ENCODE assay signal across 18 cellular contexts in the genomic region with DNA sequence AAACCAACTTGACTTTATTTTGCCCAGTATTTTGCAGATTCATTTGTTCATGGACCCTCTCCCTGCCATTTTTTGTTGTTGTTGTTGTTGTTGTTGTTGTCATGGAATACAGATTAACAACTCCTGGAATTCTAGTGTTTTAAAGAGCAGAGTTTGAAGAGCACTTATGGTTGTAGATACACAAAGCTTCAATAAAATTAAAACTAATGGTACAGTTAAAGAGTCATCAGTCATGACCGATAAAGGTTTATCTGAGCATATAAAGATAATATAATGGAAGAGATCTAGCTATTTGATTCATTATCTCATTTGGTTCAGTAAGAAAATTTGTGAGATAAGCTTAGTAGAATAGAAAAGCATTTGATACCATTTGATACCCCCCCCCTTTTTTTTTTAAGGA. TPM values are rescaled to one million over a fixed set of nuclear protein-coding genes. Genes with fewer than 3 reads are reported as not detected.
DNase-seq lines count a peak whose midpoint lies in the region; ATAC-seq and TF ChIP-seq lines count a peak whose summit lies in the region.
"Had no signal": no experiment of that assay in that cellular context is flagged by ENCODE, and none has a peak within 500 bp of the region (broad histone marks: within the 10 kb centered on the region; RNA-seq: fewer than 3 reads in every experiment).

No MANE protein-coding gene starts in this region.

- H3K27me3 ChIP-seq in Karpas-422 (ENCODE audit: low read length) (no peaks in the 10 kb centered on the region), upper lobe of right lung (no peaks in the 10 kb centered on the region)
- H3K27me3 ChIP-seq: breast epithelium, heart left ventricle, right atrium auricular region, testis had no signal

- H2AFZ ChIP-seq in Karpas-422 (ENCODE audit: low read length), result no peak overlapping the region

- H3K4me1 Mint-ChIP-seq in activated naive CD4-positive, alpha-beta T cell treated with anti-CD3 and anti-CD28 coated beads, Interleukin-2, amount 10 ng/mL, durations not matched to agents 7 days and 5 days, result peaks cover 82% of the 10 kb centered on the region
- H3K4me1 Mint-ChIP-seq in central memory CD8-positive, alpha-beta T cell, result peaks cover 87% of the 10 kb centered on the region

- H3K36me3 ChIP-seq in Karpas-422 (ENCODE audit: insufficient read depth, low read length) (no peaks in the 10 kb centered on the region), upper lobe of right lung (no peaks in the 10 kb centered on the region)
- H3K36me3 ChIP-seq: breast epithelium, heart left ventricle, right atrium auricular region had no signal

- H3K9me3 Mint-ChIP-seq in activated naive CD4-positive, alpha-beta T cell treated with anti-CD3 and anti-CD28 coated beads, Interleukin-2, amount 10 ng/mL, durations not matched to agents 7 days and 5 days, result no peaks in the 10 kb centered on the region
- H3K9me3 Mint-ChIP-seq in central memory CD8-positive, alpha-beta T cell, result no peaks in the 10 kb centered on the region
- H3K9me3 Mint-ChIP-seq: activated B cell treated with CpG ODN at 0.5 μM for 24 hours had no signal

- no peak overlapping the region for H3K9ac ChIP-seq in Karpas-422 (ENCODE audit: low read length)

- peak overlapping the region; percentile 33 for H3K4me2 ChIP-seq in Karpas-422 (ENCODE audit: low read depth, low read length, poor library complexity, severe bottlenecking)

- H3K36me3 Mint-ChIP-seq in activated naive CD4-positive, alpha-beta T cell treated with anti-CD3 and anti-CD28 coated beads, Interleukin-2, amount 10 ng/mL, durations not matched to agents 7 days and 5 days, result peaks cover 4% of the 10 kb centered on the region
- peaks cover 11% of the 10 kb centered on the region for H3K36me3 Mint-ChIP-seq in central memory CD8-positive, alpha-beta T cell (ENCODE audit: insufficient read depth)

- no peak for ATAC-seq in central memory CD8-positive, alpha-beta T cell (replicated peaks; ENCODE audit: extremely low read depth, poor library complexity, severe bottlenecking)
- no peak for ATAC-seq in upper lobe of right lung
- ATAC-seq: heart left ventricle, left ventricle myocardium superior had no signal

- no peak overlapping the region for H3K4me3 Mint-ChIP-seq in activated naive CD4-positive, alpha-beta T cell treated with anti-CD3 and anti-CD28 coated beads, Interleukin-2, amount 10 ng/mL, durations not matched to agents 7 days and 5 days
- H3K4me3 Mint-ChIP-seq in central memory CD8-positive, alpha-beta T cell, result peak overlapping the region; percentile 10
- H3K4me3 Mint-ChIP-seq: activated B cell treated with CpG ODN at 0.5 μM for 24 hours had no signal

- H3K9me3 ChIP-seq in Karpas-422 (ENCODE audit: low read length), result no peaks in the 10 kb centered on the region
- no peaks in the 10 kb centered on the region for H3K9me3 ChIP-seq in upper lobe of right lung
- H3K9me3 ChIP-seq: breast epithelium, heart left ventricle, right atrium auricular region, testis had no signal

- CTCF ChIA-PET in activated naive CD4-positive, alpha-beta T cell treated with anti-CD3 and anti-CD28 coated beads, Interleukin-2, amount 10 ng/mL, durations not matched to agents 7 days and 5 days (lab: Charles Lee), result interaction anchor here (0.9 kb wide), 1 partner anchor 11 kb away, joined by 3 read pairs; no protein-coding TSS in a partner anchor

- TF ChIP-seq CTCF in upper lobe of right lung (IDR thresholded peaks at IDR 0.05), result no peak

- H3K4me3 ChIP-seq in Karpas-422 (ENCODE audit: low read length), result no peak overlapping the region
- no peak overlapping the region for H3K4me3 ChIP-seq in upper lobe of right lung
- H3K4me3 ChIP-seq: breast epithelium, heart left ventricle, right atrium auricular region, testis had no signal

- no peaks in the 10 kb centered on the region for H3K27me3 Mint-ChIP-seq in activated naive CD4-positive, alpha-beta T cell treated with anti-CD3 and anti-CD28 coated beads, Interleukin-2, amount 10 ng/mL, durations not matched to agents 7 days and 5 days
- H3K27me3 Mint-ChIP-seq in central memory CD8-positive, alpha-beta T cell, result no peaks in the 10 kb centered on the region
- H3K27me3 Mint-ChIP-seq: activated B cell treated with CpG ODN at 0.5 μM for 24 hours had no signal

- intact Hi-C loops in upper lobe of right lung (cut with DNase I), result no loop called here

- H3K27ac ChIP-seq in Karpas-422 (ENCODE audit: low read length) (no peak overlapping the region), upper lobe of right lung (peak overlapping the region; percentile 20)
- H3K27ac ChIP-seq: breast epithelium, right atrium auricular region had no signal

- H3K79me2 ChIP-seq in Karpas-422 (ENCODE audit: low read length), result peaks cover 99% of the 10 kb centered on the region

- peak overlapping the region; percentile 3 for H3K27ac Mint-ChIP-seq in activated naive CD4-positive, alpha-beta T cell treated with anti-CD3 and anti-CD28 coated beads, Interleukin-2, amount 10 ng/mL, durations not matched to agents 7 days and 5 days
- H3K27ac Mint-ChIP-seq in central memory CD8-positive, alpha-beta T cell (ENCODE audit: low read depth), result peak overlapping the region; percentile 74
- H3K27ac Mint-ChIP-seq: activated B cell treated with CpG ODN at 0.5 μM for 24 hours had no signal

- H3K9me2 ChIP-seq in Karpas-422 (replicated peaks; ENCODE audit: insufficient read depth, low read length), result no peaks in the 10 kb centered on the region

- H3K4me1 ChIP-seq in Karpas-422 (ENCODE audit: low read length) (peaks cover 49% of the 10 kb centered on the region), upper lobe of right lung (peaks cover 50% of the 10 kb centered on the region)

- DNase-seq in activated naive CD4-positive, alpha-beta T cell treated with anti-CD3 and anti-CD28 coated beads, Interleukin-2, amount 10 ng/mL, durations not matched to agents 7 days and 5 days, result no peak
- DNase-seq in activated naive CD4-positive, alpha-beta T cell treated with anti-CD3 and anti-CD28 coated beads, Interleukin-2, amount 50 U/mL, for 16 hours, result no peak
- no peak for DNase-seq in Karpas-422
- DNase-seq in central memory CD8-positive, alpha-beta T cell (ENCODE audit: low spot score in 2 of 2), result no peak
- no peak for DNase-seq in upper lobe of right lung
- no peak for DNase-seq in NCI-H2227 treated with DMSO at 0.1 percent for 48 hours (lab: John Stamatoyannopoulos, UW)
- DNase-seq in anterior cingulate cortex (lab: John Stamatoyannopoulos, UW), result no peak
- DNase-seq in C1 segment of cervical spinal cord (lab: John Stamatoyannopoulos, UW), result no peak
- DNase-seq: activated B cell treated with CpG ODN at 0.5 μM for 24 hours, COR-L47, heart left ventricle, left ventricle myocardium superior, NCI-H1105 treated with DMSO at 0.1 percent for 48 hours, NCI-H526 treated with DMSO at 0.1 percent for 48 hours, Right ventricle myocardium superior, testis had no signal

- no peaks in the 10 kb centered on the region for H4K20me1 ChIP-seq in Karpas-422 (ENCODE audit: insufficient read depth, low read depth, low read length)

RNA-seq across cellular contexts. Expression of a gene that starts 21.8 kb away (rescaled TPM):
- 36.7 and 133 TPM in 2 replicates for total RNA-seq in Karpas-422 (2014; rRNA removed; shearing (Covaris generic); ENCODE audit: low replicate concordance)
- 96.9 TPM for total RNA-seq in upper lobe of right lung
